In genomic region chr13:95620498-95621140, GRCh38 we compare ENCODE assay signal across 13 cellular contexts.
"Had no signal": no experiment of that assay in that cellular context is flagged by ENCODE, and none has a peak within 500 bp of the region (broad histone marks: within the 10 kb centered on the region; RNA-seq: fewer than 3 reads in every experiment).

No MANE protein-coding gene starts in this region.

- H3K9me3 ChIP-seq: esophagus squamous epithelium, lower lobe of right lung had no signal

- H3K27ac ChIP-seq: esophagus squamous epithelium, foreskin keratinocyte, lower lobe of right lung had no signal

- ATAC-seq: activated T-cell treated with anti-CD3 and anti-CD28 coated beads, Interleukin-2, amount 50 U/mL, for 72 hours; foreskin keratinocyte; SK-N-SH treated with all-trans-retinoic acid at 6 μM for 48 hours had no signal

- H3K4me3 ChIP-seq: esophagus squamous epithelium, lower lobe of right lung had no signal

- H3K27me3 ChIP-seq: esophagus squamous epithelium, foreskin keratinocyte had no signal

- DNase-seq: activated CD4-positive, alpha-beta T cell treated with anti-CD3 and anti-CD28 coated beads for 1 hour; activated effector memory CD4-positive, alpha-beta T cell treated with anti-CD3 and anti-CD28 coated beads, Interleukin-2, amount 50 U/mL, for 16 hours; activated T-cell treated with anti-CD3 and anti-CD28 coated beads, Interleukin-2, amount 50 U/mL, for 72 hours; effector CD8-positive, alpha-beta T cell; esophagus squamous epithelium; foreskin keratinocyte; lower lobe of right lung; retina; stimulated activated CD4-positive, alpha-beta T cell treated with anti-CD3 and anti-CD28 coated beads, Interleukin-12 subunit alpha, Interleukin-12 subunit beta, amount 100 ng/mL, for 4 hours; stimulated activated CD4-positive, alpha-beta T cell treated with anti-CD3 and anti-CD28 coated beads, Interleukin-1b, Interleukin-23, amount 100 ng/mL, for 48 hours; stimulated activated CD8-positive, alpha-beta memory T cell treated with anti-CD3 and anti-CD28 coated beads, Interleukin-4, amount 100 ng/mL, for 48 hours; WERI-Rb-1 had no signal

- H3K4me1 ChIP-seq: foreskin keratinocyte, lower lobe of right lung had no signal
